In the genomic region with DNA sequence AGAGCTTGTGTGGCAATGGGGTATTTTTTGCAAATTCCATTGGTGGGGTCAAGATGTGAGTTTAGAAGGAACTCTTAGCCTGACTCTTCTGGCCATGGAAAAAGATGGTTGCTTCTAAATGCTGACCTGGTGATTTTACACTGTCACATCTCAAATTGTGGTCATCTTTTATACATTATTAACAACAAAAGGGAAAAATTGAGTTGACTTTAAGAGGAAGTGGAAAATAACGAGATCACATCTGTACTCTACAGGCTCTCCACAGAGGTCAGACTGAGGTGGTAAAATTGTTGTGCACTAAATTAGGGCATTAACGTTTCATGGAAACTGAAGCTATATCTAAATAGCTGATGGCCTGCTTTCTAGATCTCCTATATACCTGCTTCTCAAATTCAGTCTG, we compare ENCODE assay signal across 18 cellular contexts. TPM values are rescaled to one million over a fixed set of nuclear protein-coding genes. Genes with fewer than 3 reads are reported as not detected.
A peak's percentile ranks its signal among the peaks of the same experiment; 100 is the strongest.
DNase-seq lines count a peak whose midpoint lies in the region; ATAC-seq, FAIRE-seq and TF ChIP-seq lines count a peak whose summit lies in the region.
"Had no signal": no experiment of that assay in that cellular context is flagged by ENCODE, and none has a peak within 500 bp of the region (broad histone marks: within the 10 kb centered on the region; RNA-seq: fewer than 3 reads in every experiment).

No MANE protein-coding gene starts in this region.

- H3K27me3 Mint-ChIP-seq in osteocyte (ENCODE audit: unreplicated experiment): no peaks in the 10 kb centered on the region

- no peak overlapping the region for H3K27ac ChIP-seq in K562 (ENCODE audit: extremely low read depth, low read depth, low read length)
- H3K27ac ChIP-seq: GM23248 had no signal

- FAIRE-seq in K562 (lab: Jason Lieb, UNC): peak; percentile 65

- H3K9me3 ChIP-seq in K562 (replicated peaks; ENCODE audit: control insufficient read depth, insufficient read depth, low read depth, low read length): no peaks in the 10 kb centered on the region

- no peak for TF ChIP-seq CTCF in GM13976 (IDR thresholded peaks at IDR 0.05; ENCODE audit: borderline replicate concordance, control extremely low read depth, extremely low read depth, insufficient read depth, missing control alignments)
- TF ChIP-seq CTCF in K562 (IDR thresholded peaks at IDR 0.05 in 2 of 3, conservative IDR thresholded peaks at IDR 0.05 in 1 of 3; ENCODE audit: insufficient read depth in 2 of 3, low read depth in 1 of 3, low read length in 3 of 3): no peak
- TF ChIP-seq CTCF in osteocyte (IDR thresholded peaks at IDR 0.05): no peak

- in situ Hi-C loops in GM13976 (cut with MboI; ENCODE audit: low sequenced_read_pairs, unreplicated experiment) (no loop called here), K562 (cut with MboI) (no loop called here)

- H3K4me3 ChIP-seq in K562: no peak overlapping the region
- H3K4me3 ChIP-seq: GM23248 had no signal

- intact Hi-C loops in K562 (cut with micrococcal nuclease): no loop called here

- POLR2A ChIA-PET in K562 (lab: Yijun Ruan, JAX): interaction anchor here (0.7 to 1.0 kb wide), 3 partner anchors 10 to 666 kb away, joined by 3 read pairs; no protein-coding TSS in a partner anchor

- ATAC-seq in GM19372 (IDR thresholded peaks at IDR 0.05; ENCODE audit: low read depth, unreplicated experiment) (peak; percentile 73), K562 (no peak), GM21619 (IDR thresholded peaks at IDR 0.05; ENCODE audit: unreplicated experiment) (no peak)

- no peak overlapping the region for H3K9ac ChIP-seq in K562 (ENCODE audit: insufficient read depth in 1 of 2, low read depth in 2 of 2, low read length in 2 of 2)
- H3K9ac ChIP-seq: GM23248 had no signal

- no peak for TF ChIP-seq RAD21 in K562 (CRISPR knock-in tag; conservative IDR thresholded peaks at IDR 0.05 in 1 of 2, IDR thresholded peaks at IDR 0.05 in 1 of 2)

- no peaks in the 10 kb centered on the region for H3K79me2 ChIP-seq in K562 (ENCODE audit: control insufficient read depth, insufficient read depth, low read length)

- no peak overlapping the region for H3K4me3 Mint-ChIP-seq in osteocyte (ENCODE audit: unreplicated experiment)
- H3K4me3 Mint-ChIP-seq: nephron progenitor cell had no signal

- TF ChIP-seq EP300 in K562 (IDR thresholded peaks at IDR 0.05; ENCODE audit: low read length): no peak

- H3K36me3 Mint-ChIP-seq in osteocyte (ENCODE audit: unreplicated experiment): peaks cover 17% of the 10 kb centered on the region

- CTCF ChIA-PET in K562 (lab: Yijun Ruan, JAX; ENCODE audit: low intra/inter-chr PET ratio): no interaction called here

- H3K9me3 Mint-ChIP-seq in osteocyte (ENCODE audit: unreplicated experiment): no peaks in the 10 kb centered on the region
- H3K9me3 Mint-ChIP-seq: nephron progenitor cell had no signal

- H4K20me1 ChIP-seq in K562 (replicated peaks; ENCODE audit: control insufficient read depth, insufficient read depth, low read length): no peaks in the 10 kb centered on the region

- no peak overlapping the region for H3K27ac Mint-ChIP-seq in osteocyte (ENCODE audit: unreplicated experiment)
- H3K27ac Mint-ChIP-seq: nephron progenitor cell had no signal

- no peaks in the 10 kb centered on the region for H3K9me1 ChIP-seq in K562 (ENCODE audit: control insufficient read depth, insufficient read depth, low read length)

- no peak overlapping the region for H3K4me2 ChIP-seq in K562 (ENCODE audit: insufficient read depth, low read length)

- DNase-seq in GM13976 (ENCODE audit: low spot score) (peak; percentile 52), MV-4-11 (lab: John Stamatoyannopoulos, UW) (peak; percentile 65), K562 (ENCODE audit: extremely low read depth in 1 of 4, low spot score in 3 of 4) (no peak), osteocyte (ENCODE audit: extremely low spot score, unreplicated experiment) (no peak), NCI-H1694 treated with DMSO at 0.1 percent for 48 hours (lab: John Stamatoyannopoulos, UW) (no peak), GM19238 (ENCODE audit: insufficient read length, low spot score) (no peak)
- DNase-seq: activated gamma-delta T cell, AML-193, anterior cingulate cortex, cerebellar nuclear complex, GM23248, hippocampal formation, NCI-H1436 treated with DMSO at 0.1 percent for 48 hours, nephron progenitor cell, T-helper 1 cell, trophoblast cell had no signal

- H3K36me3 ChIP-seq in K562 (ENCODE audit: control insufficient read depth, insufficient read depth, low read length): peaks cover 48% of the 10 kb centered on the region; the same call in 2 of the 3 replicates

- no TSS peak for BruUV-seq in K562 (replicated peaks; lab: Mats Ljungman, UMichigan)

- no peak overlapping the region for H2AFZ ChIP-seq in K562 (ENCODE audit: low read depth, low read length)
- H2AFZ ChIP-seq: GM23248 had no signal

- no peaks in the 10 kb centered on the region for H3K4me1 ChIP-seq in K562 (replicated peaks in 1 of 2; ENCODE audit: control insufficient read depth in 2 of 2, insufficient read depth in 2 of 2, low read length in 2 of 2)

- H3K27me3 ChIP-seq in K562 (ENCODE audit: control insufficient read depth in 2 of 2, insufficient read depth in 2 of 2, low read length in 2 of 2): no peaks in the 10 kb centered on the region

- 49% methylated on average over 2 of the region's 2 CpGs for WGBS in K562 (ENCODE audit: insufficient coverage, low coverage, missing lambda C conversion rate)

- TF ChIP-seq POLR2A in K562 (conservative IDR thresholded peaks at IDR 0.05): no peak

- no peaks in the 10 kb centered on the region for H3K4me1 Mint-ChIP-seq in osteocyte (ENCODE audit: unreplicated experiment)
- H3K4me1 Mint-ChIP-seq: nephron progenitor cell had no signal

TF ChIP-seq in K562, 482 proteins besides CTCF, POLR2A, EP300 and RAD21 (continues in another document):
- TF ChIP-seq STAT6 (CRISPR knock-in tag; IDR thresholded peaks at IDR 0.05) (no peak), RBM25 (IDR thresholded peaks at IDR 0.05; ENCODE audit: low read depth, low read length, severe bottlenecking) (peak; percentile 2)

RNA-seq across cellular contexts. Expression of gene PTPN11, which starts 44.7 kb away (rescaled TPM):
- 24.8 and 82.7 TPM in 2 replicates for total RNA-seq in K562 (2011; cell fraction: chromatin; rRNA removed; ENCODE audit: low replicate concordance)
- total RNA-seq in K562 (2011; cell fraction: nucleolus; rRNA removed): 12.2 and 13.9 TPM in 2 replicates
- total RNA-seq in K562 (2011; cell fraction: nucleoplasm; rRNA removed): 23.9 and 32.5 TPM in 2 replicates
- total RNA-seq in K562 (2014; rRNA removed): 59.6 and 64.9 TPM in 2 replicates
- 98.8 and 113 TPM in 2 replicates for total RNA-seq in K562 (2014; rRNA removed; fragmentation: Illumina TruSeq; extraction: Trizol)
- total RNA-seq in K562 (2015; rRNA removed; fragmentation: Illumina TruSeq; extraction: Trizol): 92.7 and 100 TPM in 2 replicates
- 111 and 126 TPM in 2 replicates for total RNA-seq in K562 (2021)
- 56.0 and 79.7 TPM in 2 replicates for polyA plus RNA-seq in K562 (2011; rRNA removed)
- 36.0 and 44.8 TPM in 2 replicates for polyA plus RNA-seq in K562 (2011; cell fraction: cytosol; rRNA removed)
- polyA plus RNA-seq in K562 (2011; cell fraction: nucleus; rRNA removed): 15.8 and 16.7 TPM in 2 replicates
- polyA plus RNA-seq in K562 (2012): 41.2 and 58.2 TPM in 2 replicates
- polyA plus RNA-seq in K562 (2014; fragmentation: Illumina TruSeq; extraction: Trizol): 72.8 and 83.0 TPM in 2 replicates
- 10 to 100 TPM; 22.5 to 31.7 TPM for polyA plus RNA-seq in K562 (2014; fragmentation: Nextera tagmentation; extraction: Ambion mirVana)
- polyA plus RNA-seq in K562 (2014; rRNA removed): 50.5 and 52.5 TPM in 2 replicates
- 180 and 192 TPM in 2 replicates for polyA minus RNA-seq in K562 (2011; rRNA and poly(A)+ RNA removed)
- polyA minus RNA-seq in K562 (2011; cell fraction: cytosol; rRNA and poly(A)+ RNA removed): 66.4 and 78.4 TPM in 2 replicates
- polyA minus RNA-seq in K562 (2011; cell fraction: nucleus; rRNA and poly(A)+ RNA removed): 14.3 and 24.5 TPM in 2 replicates
- total RNA-seq in osteocyte: 102 and 107 TPM in 2 replicates

RNA-seq across cellular contexts. Expression of gene RPL6, which starts 54.1 kb away (rescaled TPM):
- total RNA-seq in K562 (2011; cell fraction: chromatin; rRNA removed; ENCODE audit: low replicate concordance): 348 and 589 TPM in 2 replicates
- 314 and 317 TPM in 2 replicates for total RNA-seq in K562 (2011; cell fraction: nucleolus; rRNA removed)
- total RNA-seq in K562 (2011; cell fraction: nucleoplasm; rRNA removed): 537 and 721 TPM in 2 replicates
- total RNA-seq in K562 (2014; rRNA removed) (1,529 and 1,811 TPM in 2 replicates), K562 (2014; rRNA removed; fragmentation: Illumina TruSeq; extraction: Trizol) (3,099 and 3,427 TPM in 2 replicates), K562 (2015; rRNA removed; fragmentation: Illumina TruSeq; extraction: Trizol) (2,718 and 2,856 TPM in 2 replicates), K562 (2021) (1,959 and 2,095 TPM in 2 replicates), osteocyte (1,250 and 1,279 TPM in 2 replicates)
- polyA plus RNA-seq in K562 (2011; rRNA removed) (2,667 and 2,691 TPM in 2 replicates), K562 (2014; fragmentation: Illumina TruSeq; extraction: Trizol) (2,543 and 3,103 TPM in 2 replicates), K562 (2014; fragmentation: Nextera tagmentation; extraction: Ambion mirVana) (1,000 to 10,000 TPM; 1,519 to 1,617 TPM), K562 (2014; rRNA removed) (2,156 and 2,396 TPM in 2 replicates)
- polyA plus RNA-seq in K562 (2011; cell fraction: cytosol; rRNA removed): 1,053 and 1,467 TPM in 2 replicates
- 536 and 802 TPM in 2 replicates for polyA plus RNA-seq in K562 (2011; cell fraction: nucleus; rRNA removed)
- polyA plus RNA-seq in K562 (2012): 2,256 and 2,883 TPM in 2 replicates
- polyA minus RNA-seq in K562 (2011; rRNA and poly(A)+ RNA removed): 731 and 844 TPM in 2 replicates
- 462 and 473 TPM in 2 replicates for polyA minus RNA-seq in K562 (2011; cell fraction: cytosol; rRNA and poly(A)+ RNA removed)
- polyA minus RNA-seq in K562 (2011; cell fraction: nucleus; rRNA and poly(A)+ RNA removed): 140 and 278 TPM in 2 replicates

Comparison
In these comparisons a context has a peak if more than half of its experiments do, and no peak if none do; other contexts are left out.
1. DNase-seq: peak in GM13976 (single experiment) and MV-4-11 (single experiment); none in K562 (0 of 4), osteocyte (single experiment), NCI-H1694 treated with DMSO at 0.1 percent for 48 hours (single experiment) and GM19238 (single experiment).